31 cellular contexts compared by ENCODE assay signal in genomic region chr2:213789940-213790339, GRCh38.
DNase-seq lines count a peak whose midpoint lies in the region; ATAC-seq, FAIRE-seq and TF ChIP-seq lines count a peak whose summit lies in the region.
"Had no signal": no experiment of that assay in that cellular context is flagged by ENCODE, and none has a peak within 500 bp of the region (broad histone marks: within the 10 kb centered on the region; RNA-seq: fewer than 3 reads in every experiment).

No MANE protein-coding gene starts in this region.

- TF ChIP-seq EP300 in HepG2 (IDR thresholded peaks at IDR 0.05; ENCODE audit: low read depth in 2 of 2, low read length in 2 of 2): no peak
- no peak for TF ChIP-seq EP300 in HepG2 (CRISPR knock-in tag; IDR thresholded peaks at IDR 0.05; ENCODE audit: borderline replicate concordance)

- H3K9me2 ChIP-seq in PC-3 (replicated peaks; ENCODE audit: low read length): no peaks in the 10 kb centered on the region

- TF ChIP-seq POLR2A in HepG2 (IDR thresholded peaks at IDR 0.05; ENCODE audit: insufficient read depth in 1 of 2, low read depth in 2 of 2, low read length in 2 of 2) (no peak), right lobe of liver (IDR thresholded peaks at IDR 0.05) (no peak)

- H3K36me3 ChIP-seq in HepG2 (replicated peaks in 1 of 2; ENCODE audit: control insufficient read depth in 1 of 2, insufficient read depth in 2 of 2, low read length in 2 of 2): no peaks in the 10 kb centered on the region
- no peaks in the 10 kb centered on the region for H3K36me3 ChIP-seq in right lobe of liver
- H3K36me3 ChIP-seq in PC-3 (ENCODE audit: low read depth, low read length): no peaks in the 10 kb centered on the region
- H3K36me3 ChIP-seq in mammary epithelial cell (ENCODE audit: insufficient read depth, low read length): no peaks in the 10 kb centered on the region
- H3K36me3 ChIP-seq: BE2C; BLaER1; BLaER1 treated with 17β-estradiol and CSF1 and Interleukin-3, amounts not matched to agents 10 nM and 100 nM had no signal

- H3K9me3 ChIP-seq in HepG2 (ENCODE audit: low read length): no peaks in the 10 kb centered on the region
- H3K9me3 ChIP-seq in right lobe of liver: no peaks in the 10 kb centered on the region
- H3K9me3 ChIP-seq in PC-3 (ENCODE audit: low read length): no peaks in the 10 kb centered on the region
- no peaks in the 10 kb centered on the region for H3K9me3 ChIP-seq in mammary epithelial cell (replicated peaks; ENCODE audit: insufficient read depth, low read length)
- H3K9me3 ChIP-seq: A549; BE2C; BLaER1; BLaER1 treated with 17β-estradiol and CSF1 and Interleukin-3, amounts not matched to agents 10 nM and 100 nM had no signal

- no peaks in the 10 kb centered on the region for H3K79me2 ChIP-seq in HepG2 (ENCODE audit: insufficient read depth, low read length)
- H3K79me2 ChIP-seq in PC-3 (ENCODE audit: low read length): no peaks in the 10 kb centered on the region
- H3K79me2 ChIP-seq in mammary epithelial cell (ENCODE audit: insufficient read depth, low read length): no peaks in the 10 kb centered on the region

- H3F3A ChIP-seq in PC-3 (ENCODE audit: low read length, unreplicated experiment): no peaks in the 10 kb centered on the region

- H2AFZ ChIP-seq in HepG2 (ENCODE audit: low read length) (peak overlapping the region; percentile 12), PC-3 (ENCODE audit: low read length) (no peak overlapping the region), mammary epithelial cell (ENCODE audit: low read depth, low read length) (no peak overlapping the region)

- H3K4me1 ChIP-seq in HepG2 (ENCODE audit: insufficient read depth, low read length) (no peaks in the 10 kb centered on the region), right lobe of liver (no peaks in the 10 kb centered on the region), PC-3 (ENCODE audit: insufficient read depth, low read length) (no peaks in the 10 kb centered on the region), mammary epithelial cell (ENCODE audit: insufficient read depth, low read length) (no peaks in the 10 kb centered on the region)
- H3K4me1 ChIP-seq: A549; BE2C; BLaER1; BLaER1 treated with 17β-estradiol and CSF1 and Interleukin-3, amounts not matched to agents 10 nM and 100 nM had no signal

- intact Hi-C loops in HepG2 (cut with micrococcal nuclease; ENCODE audit: unreplicated experiment): no loop called here
- intact Hi-C loops in right lobe of liver (cut with DNase I): no loop called here
- intact Hi-C loops in PC-3 (cut with micrococcal nuclease): no loop called here
- intact Hi-C loops in mammary epithelial cell (cut with micrococcal nuclease): no loop called here

- no peaks in the 10 kb centered on the region for H3K27me3 ChIP-seq in HepG2 (ENCODE audit: control insufficient read depth in 1 of 2, insufficient read depth in 2 of 2, low read length in 2 of 2)
- no peaks in the 10 kb centered on the region for H3K27me3 ChIP-seq in right lobe of liver
- no peaks in the 10 kb centered on the region for H3K27me3 ChIP-seq in PC-3 (ENCODE audit: low read length)
- no peaks in the 10 kb centered on the region for H3K27me3 ChIP-seq in mammary epithelial cell (ENCODE audit: insufficient read depth, low read length)
- H3K27me3 ChIP-seq: BE2C; BLaER1; BLaER1 treated with 17β-estradiol and CSF1 and Interleukin-3, amounts not matched to agents 10 nM and 100 nM had no signal

- CTCF ChIA-PET in HepG2 (lab: Yijun Ruan, JAX; ENCODE audit: low intra/inter-chr PET ratio, low total read pairs): no interaction called here
- CTCF ChIA-PET in PC-3 (lab: Charles Lee): no interaction called here
- CTCF ChIA-PET in mammary epithelial cell (lab: Charles Lee; ENCODE audit: low non-redundant PET): no interaction called here

- dilution Hi-C loops in mammary epithelial cell (cut with HindIII; ENCODE audit: low sequenced_read_pairs): no loop called here

- no peak overlapping the region for H3K4me3 ChIP-seq in HepG2 (replicated peaks in 1 of 3; ENCODE audit: insufficient read depth in 1 of 3, low read depth in 2 of 3, low read length in 3 of 3)
- H3K4me3 ChIP-seq in right lobe of liver: no peak overlapping the region
- H3K4me3 ChIP-seq in PC-3 (ENCODE audit: low read length): no peak overlapping the region
- H3K4me3 ChIP-seq in mammary epithelial cell (replicated peaks in 1 of 3; ENCODE audit: insufficient read depth in 1 of 3, low read depth in 2 of 3, low read length in 3 of 3): no peak overlapping the region
- H3K4me3 ChIP-seq: A549; BLaER1; BLaER1 treated with 17β-estradiol and CSF1 and Interleukin-3, amounts not matched to agents 10 nM and 100 nM had no signal

- DNase-seq in HepG2 (ENCODE audit: low spot score) (no peak), right lobe of liver (no peak), PC-3 (peak; percentile 51), mammary epithelial cell (no peak)
- DNase-seq: 8988T; ACHN; AML-193; BE2C; C1 segment of cervical spinal cord; Caco-2; Calu3; CD4-positive, alpha-beta memory T cell; CD4-positive, alpha-beta T cell; CD4-positive, CD25-positive, alpha-beta regulatory T cell; CD8-positive, alpha-beta memory T cell; CD8-positive, alpha-beta T cell; COR-L47; DMS 273 treated with DMSO at 0.1 percent for 48 hours; DMS153; DMS53; DMS79; DMS79 treated with DMSO at 0.1 percent for 48 hours; DND-41; EL had no signal

- POLR2A ChIA-PET in HepG2 (lab: Yijun Ruan, JAX): no interaction called here
- POLR2A ChIA-PET in PC-3 (lab: Charles Lee; ENCODE audit: unreplicated experiment): interaction anchor here (0.6 kb wide), 1 partner anchor 147 kb away, joined by 3 read pairs; no protein-coding TSS in a partner anchor

- no peak overlapping the region for H3K9ac ChIP-seq in HepG2 (ENCODE audit: insufficient read depth, low read depth, low read length)
- H3K9ac ChIP-seq in PC-3 (ENCODE audit: low read length): no peak overlapping the region
- no peak overlapping the region for H3K9ac ChIP-seq in mammary epithelial cell (ENCODE audit: insufficient read depth, low read length)
- H3K9ac ChIP-seq: BLaER1; BLaER1 treated with 17β-estradiol and CSF1 and Interleukin-3, amounts not matched to agents 10 nM and 100 nM had no signal

- TF ChIP-seq RAD21 in HepG2 (CRISPR knock-in tag; IDR thresholded peaks at IDR 0.05): no peak

- TF ChIP-seq CTCF in HepG2 (CRISPR knock-in tag; IDR thresholded peaks at IDR 0.05): no peak
- TF ChIP-seq CTCF in right lobe of liver (IDR thresholded peaks at IDR 0.05): no peak
- no peak for TF ChIP-seq CTCF in PC-3 (conservative IDR thresholded peaks at IDR 0.05; ENCODE audit: low read depth, low read length)
- TF ChIP-seq CTCF in mammary epithelial cell (conservative IDR thresholded peaks at IDR 0.05 in 1 of 2, IDR thresholded peaks at IDR 0.05 in 1 of 2; ENCODE audit: extremely low read depth in 1 of 2, insufficient read depth in 1 of 2, low read depth in 1 of 2, low read length in 2 of 2): no peak

- WGBS in HepG2 (ENCODE audit: low lambda C conversion rate): 1% methylated on average over 1 of the region's 1 CpG
- 76% methylated on average over 1 of the region's 1 CpG for WGBS in right lobe of liver (ENCODE audit: insufficient coverage, low coverage, low lambda C conversion rate, missing lambda C conversion rate)
- 100% methylated on average over 1 of the region's 1 CpG for WGBS in mammary epithelial cell (ENCODE audit: low coverage, missing lambda C conversion rate)

- BruUV-seq in HepG2 (replicated peaks; lab: Mats Ljungman, UMichigan): no TSS peak
- no TSS peak for BruUV-seq in PC-3 (replicated peaks; lab: Mats Ljungman, UMichigan)
- no TSS peak for BruUV-seq in mammary epithelial cell (replicated peaks; lab: Mats Ljungman, UMichigan)

- H4K20me1 ChIP-seq in HepG2 (ENCODE audit: insufficient read depth, low read length) (no peaks in the 10 kb centered on the region), PC-3 (ENCODE audit: low read length) (no peaks in the 10 kb centered on the region), mammary epithelial cell (ENCODE audit: insufficient read depth, low read length) (no peaks in the 10 kb centered on the region)
- H4K20me1 ChIP-seq: BLaER1; BLaER1 treated with 17β-estradiol and CSF1 and Interleukin-3, amounts not matched to agents 10 nM and 100 nM had no signal

- no peak for FAIRE-seq in HepG2 (lab: Jason Lieb, UNC)
- FAIRE-seq: A204.1, A549, D721Med had no signal

- H3K4me2 ChIP-seq in HepG2 (ENCODE audit: low read depth, low read length): no peak overlapping the region
- H3K4me2 ChIP-seq in PC-3 (ENCODE audit: low read length): no peak overlapping the region
- no peak overlapping the region for H3K4me2 ChIP-seq in mammary epithelial cell (ENCODE audit: insufficient read depth, low read depth, low read length)
- H3K4me2 ChIP-seq: A549; BLaER1; BLaER1 treated with 17β-estradiol and CSF1 and Interleukin-3, amounts not matched to agents 10 nM and 100 nM had no signal

- no peak for ATAC-seq in HepG2
- ATAC-seq in right lobe of liver: no peak
- peak; percentile 53 for ATAC-seq in PC-3
- ATAC-seq: A549; CD8-positive, alpha-beta T cell had no signal

- H3K27ac ChIP-seq in HepG2 (ENCODE audit: extremely low read length, insufficient read depth, low read length) (no peak overlapping the region), right lobe of liver (no peak overlapping the region), PC-3 (ENCODE audit: low read length) (no peak overlapping the region), mammary epithelial cell (ENCODE audit: insufficient read depth, low read depth, low read length) (no peak overlapping the region)
- H3K27ac ChIP-seq: 22Rv1; A549; BLaER1; BLaER1 treated with 17β-estradiol and CSF1 and Interleukin-3, amounts not matched to agents 10 nM and 100 nM; C4-2B had no signal

- in situ Hi-C loops in HepG2 (cut with HindIII; ENCODE audit: extremely low pct_ligation_motif_present, low pct_unique_long_range_greater_than_20kb) (no loop called here), mammary epithelial cell (cut with MboI; ENCODE audit: low sequenced_read_pairs in 2 of 2) (loop anchor here in 1 of 2 donors (25.0 kb wide), 1 partner anchor 528 kb away; no protein-coding TSS in a partner anchor)

TF ChIP-seq in HepG2, 621 proteins besides CTCF, POLR2A, EP300 and RAD21:
- no peak for TF ChIP-seq ISX (CRISPR knock-in tag; conservative IDR thresholded peaks at IDR 0.05)
- no peak for TF ChIP-seq RXRB (CRISPR knock-in tag; IDR thresholded peaks at IDR 0.05; ENCODE audit: borderline replicate concordance)
- no peak for TF ChIP-seq E2F1 (CRISPR knock-in tag; IDR thresholded peaks at IDR 0.05)
- no peak for TF ChIP-seq ETV6 (CRISPR knock-in tag; conservative IDR thresholded peaks at IDR 0.05)
TF ChIP-seq in HepG2: peak in this region for 0.
